Comparison of ENCODE assay signal across 25 cellular contexts in the genomic region with DNA sequence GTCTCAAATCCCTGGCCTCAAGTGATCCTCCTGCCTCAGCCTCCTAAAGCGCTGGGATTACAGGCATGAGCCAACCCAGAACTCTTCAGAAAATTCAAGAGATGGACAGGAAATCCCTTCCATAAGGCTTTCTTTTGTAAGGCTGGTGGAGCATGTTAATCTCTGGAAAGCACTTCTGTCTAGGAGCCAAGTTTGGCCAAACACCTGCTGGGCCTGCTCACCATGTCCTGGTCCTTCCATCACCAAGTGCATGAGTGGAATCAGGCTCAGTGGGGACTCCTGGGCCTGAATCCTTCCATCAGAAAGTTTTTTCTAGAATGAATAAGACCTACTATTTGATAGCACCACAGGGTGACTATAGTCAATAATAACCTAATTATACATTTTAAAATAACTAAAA.
"Had no signal": no experiment of that assay in that cellular context is flagged by ENCODE, and none has a peak within 500 bp of the region (broad histone marks: within the 10 kb centered on the region; RNA-seq: fewer than 3 reads in every experiment).

No MANE protein-coding gene starts in this region.

- H3K27me3 ChIP-seq: pancreas, suprapubic skin, tibial artery, upper lobe of right lung had no signal

- H3K4me3 ChIP-seq: left ventricle myocardium inferior, lung, pancreas, prostate gland, skin epidermis, suprapubic skin, thoracic aorta, tibial artery, upper lobe of right lung had no signal

- H3K36me3 ChIP-seq: left ventricle myocardium inferior, pancreas, prostate gland, suprapubic skin, thoracic aorta, tibial artery, upper lobe of right lung had no signal

- ATAC-seq: naive thymus-derived CD4-positive, alpha-beta T cell; natural killer cell treated with Interleukin-12 subunit alpha and Interleukin-12 subunit beta and Interleukin-15 and Interleukin-18, amount 100 ng/mL, for 72 hours; pancreas; right cardiac atrium; sciatic nerve; stimulated activated effector memory CD8-positive, alpha-beta T cell treated with anti-CD3 and anti-CD28 coated beads, Interleukin-12 subunit alpha, Interleukin-12 subunit beta, amount 100 ng/mL, for 72 hours; upper lobe of right lung had no signal

- H3K27ac ChIP-seq: left ventricle myocardium inferior, pancreas, prostate gland, skin epidermis, suprapubic skin, thoracic aorta, tibial artery, upper lobe of right lung had no signal

- DNase-seq: islet precursor cell; left ventricle myocardium inferior; mesendoderm; naive thymus-derived CD4-positive, alpha-beta T cell; nucleus accumbens; pancreas; posterior cingulate gyrus; retina; right cardiac atrium; stimulated activated CD4-positive, alpha-beta T cell treated with anti-CD3 and anti-CD28 coated beads, Interleukin-12 subunit alpha, Interleukin-12 subunit beta, amount 100 ng/mL, for 4 hours; stimulated activated CD4-positive, alpha-beta T cell treated with anti-CD3 and anti-CD28 coated beads, Interleukin-15, amount 100 ng/mL, for 24 hours; stimulated activated CD4-positive, alpha-beta T cell treated with anti-CD3 and anti-CD28 coated beads, Interleukin-4, amount 100 ng/mL, for 24 hours; stimulated activated naive CD4-positive, alpha-beta T cell; tibial artery; trophoblast cell; upper lobe of right lung had no signal

- H3K4me1 ChIP-seq: pancreas, prostate gland, upper lobe of right lung had no signal

- H3K9me3 ChIP-seq: left ventricle myocardium inferior, pancreas, prostate gland, suprapubic skin, thoracic aorta, tibial artery, upper lobe of right lung had no signal

- FAIRE-seq: pancreas, urothelium cell line had no signal
